In genomic region chr1:224182866-224183590, GRCh38 we compare ENCODE assay signal across 1 cellular context.
TF ChIP-seq lines count a peak whose summit lies in the region.

TSS of gene DEGS1 (plus strand) at chr1:224183240. CDS start at chr1:224183337, 97 bp downstream.

TF ChIP-seq in K562, 482 proteins besides CTCF, POLR2A, EP300 and RAD21 (continued from another document and continues in another):
- TF ChIP-seq RNF219 (CRISPR knock-in tag; IDR thresholded peaks at IDR 0.05) (no peak), CREBBP (IDR thresholded peaks at IDR 0.05; ENCODE audit: low read depth, low read length) (no peak), NELFE (IDR thresholded peaks at IDR 0.05; ENCODE audit: insufficient read depth, insufficient read length) (no peak), ARNT (IDR thresholded peaks at IDR 0.05) (0 out of 4 replicates have a peak, but pooled peaks of 1 of the 2 experiments have one; percentile 6), MEIS2 (IDR thresholded peaks at IDR 0.05; ENCODE audit: partially characterized antibody) (peak; percentile 19), CGGBP1 (CRISPR knock-in tag; IDR thresholded peaks at IDR 0.05) (0 out of 2 replicates have a peak, but pooled peaks have one; percentile 37), HMG20A (CRISPR knock-in tag; conservative IDR thresholded peaks at IDR 0.05) (no peak), KLF16 (IDR thresholded peaks at IDR 0.05) (peak; percentile 24; the same call in 1 of the 2 replicates), ZNF232 (CRISPR knock-in tag; IDR thresholded peaks at IDR 0.05) (no peak), TBL1XR1 (IDR thresholded peaks at IDR 0.05; ENCODE audit: low read length in 2 of 2) (no peak), PHF21A (IDR thresholded peaks at IDR 0.05; ENCODE audit: borderline replicate concordance, low read depth) (no peak), ZKSCAN8 (CRISPR knock-in tag; IDR thresholded peaks at IDR 0.05) (no peak), MEF2D (tag; conservative IDR thresholded peaks at IDR 0.05; ENCODE audit: low read depth) (no peak), IRF1 (CRISPR knock-in tag; IDR thresholded peaks at IDR 0.05; ENCODE audit: borderline replicate concordance) (no peak), SMARCA4 (IDR thresholded peaks at IDR 0.05) (0 out of 2 replicates have a peak, but pooled peaks have one; percentile 30), TRIM28 (IDR thresholded peaks at IDR 0.05) (no peak), ZC3H11A (IDR thresholded peaks at IDR 0.05; ENCODE audit: low read depth, low read length) (no peak), ZNF282 (CRISPR knock-in tag; IDR thresholded peaks at IDR 0.05) (0 out of 2 replicates have a peak, but pooled peaks have one; percentile 54), NCOR1 (IDR thresholded peaks at IDR 0.05) (no peak), ZFPM2 (CRISPR knock-in tag; IDR thresholded peaks at IDR 0.05) (no peak), NCOA1 (IDR thresholded peaks at IDR 0.05; ENCODE audit: low read depth) (no peak), HDGF (IDR thresholded peaks at IDR 0.05) (no peak), OTX1 (CRISPR knock-in tag; IDR thresholded peaks at IDR 0.05) (no peak), ZNF143 (CRISPR knock-in tag; IDR thresholded peaks at IDR 0.05) (no peak; the same call in 1 of the 2 replicates), ZNF695 (CRISPR knock-in tag; IDR thresholded peaks at IDR 0.05) (no peak), MTA2 (IDR thresholded peaks at IDR 0.05; ENCODE audit: low read depth) (no peak), MEF2A (IDR thresholded peaks at IDR 0.05; ENCODE audit: control insufficient read depth, low read depth, low read length) (no peak), SAFB2 (IDR thresholded peaks at IDR 0.05; ENCODE audit: borderline replicate concordance, low read depth, low read length, severe bottlenecking) (no peak), MTF1 (CRISPR knock-in tag; IDR thresholded peaks at IDR 0.05; ENCODE audit: borderline replicate concordance) (no peak), ZFP30 (CRISPR knock-in tag; IDR thresholded peaks at IDR 0.05; ENCODE audit: borderline replicate concordance) (no peak), ZNF561 (CRISPR knock-in tag; conservative IDR thresholded peaks at IDR 0.05) (no peak), CHD2 (IDR thresholded peaks at IDR 0.05; ENCODE audit: low read depth, low read length) (peak; percentile 76), POLR2G (IDR thresholded peaks at IDR 0.05; ENCODE audit: low read depth, low read length) (peak; percentile 98), XRCC5 (IDR thresholded peaks at IDR 0.05; ENCODE audit: low read depth, low read length) (0 out of 2 replicates have a peak, but pooled peaks have one; percentile 63), HDAC2 (IDR thresholded peaks at IDR 0.05) (no peak), HNRNPL (IDR thresholded peaks at IDR 0.05; ENCODE audit: low read depth, low read length) (no peak), STAG1 (CRISPR knock-in tag; IDR thresholded peaks at IDR 0.05; ENCODE audit: borderline replicate concordance) (peak; percentile 42; the same call in 1 of the 2 replicates), GABPB2 (CRISPR knock-in tag; conservative IDR thresholded peaks at IDR 0.05) (no peak), ZSCAN32 (CRISPR knock-in tag; IDR thresholded peaks at IDR 0.05) (no peak), NFE2 (IDR thresholded peaks at IDR 0.05; ENCODE audit: low read depth) (peak; percentile 1; the same call in 1 of the 2 replicates), ZNF347 (CRISPR knock-in tag; IDR thresholded peaks at IDR 0.05; ENCODE audit: low read depth) (no peak), ZNF589 (CRISPR knock-in tag; IDR thresholded peaks at IDR 0.05; ENCODE audit: low read depth) (no peak), SIN3B (IDR thresholded peaks at IDR 0.05; ENCODE audit: low read depth) (peak; percentile 70), FOXJ3 (CRISPR knock-in tag; IDR thresholded peaks at IDR 0.05) (no peak), EGR1 (conservative IDR thresholded peaks at IDR 0.05) (peak; percentile 79), ZNF583 (CRISPR knock-in tag; IDR thresholded peaks at IDR 0.05) (peak; percentile 10; the same call in 1 of the 2 replicates), ZNF23 (CRISPR knock-in tag; IDR thresholded peaks at IDR 0.05) (no peak), ZNF146 (CRISPR knock-in tag; IDR thresholded peaks at IDR 0.05; ENCODE audit: unreplicated experiment) (no peak), MXI1 (IDR thresholded peaks at IDR 0.05; ENCODE audit: low read depth, low read length) (no peak; the same call in 1 of the 2 replicates), MYNN (IDR thresholded peaks at IDR 0.05) (no peak), MYNN (CRISPR knock-in tag; IDR thresholded peaks at IDR 0.05) (no peak), ILF3 (IDR thresholded peaks at IDR 0.05; ENCODE audit: borderline replicate concordance) (0 out of 2 replicates have a peak, but pooled peaks have one; percentile 70), NR2C1 (IDR thresholded peaks at IDR 0.05) (no peak), NR2C1 (tag; IDR thresholded peaks at IDR 0.05) (0 out of 2 replicates have a peak, but pooled peaks have one; percentile 23), CREB3 (tag; conservative IDR thresholded peaks at IDR 0.05; ENCODE audit: low read depth) (no peak), HMBOX1 (IDR thresholded peaks at IDR 0.05) (no peak)
- TF ChIP-seq, protein P1, sequence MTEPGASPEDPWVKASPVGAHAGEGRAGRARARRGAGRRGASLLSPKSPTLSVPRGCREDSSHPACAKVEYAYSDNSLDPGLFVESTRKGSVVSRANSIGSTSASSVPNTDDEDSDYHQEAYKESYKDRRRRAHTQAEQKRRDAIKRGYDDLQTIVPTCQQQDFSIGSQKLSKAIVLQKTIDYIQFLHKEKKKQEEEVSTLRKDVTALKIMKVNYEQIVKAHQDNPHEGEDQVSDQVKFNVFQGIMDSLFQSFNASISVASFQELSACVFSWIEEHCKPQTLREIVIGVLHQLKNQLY (CRISPR knock-in tag; conservative IDR thresholded peaks at IDR 0.05), result no peak
- TF ChIP-seq, protein P2, sequence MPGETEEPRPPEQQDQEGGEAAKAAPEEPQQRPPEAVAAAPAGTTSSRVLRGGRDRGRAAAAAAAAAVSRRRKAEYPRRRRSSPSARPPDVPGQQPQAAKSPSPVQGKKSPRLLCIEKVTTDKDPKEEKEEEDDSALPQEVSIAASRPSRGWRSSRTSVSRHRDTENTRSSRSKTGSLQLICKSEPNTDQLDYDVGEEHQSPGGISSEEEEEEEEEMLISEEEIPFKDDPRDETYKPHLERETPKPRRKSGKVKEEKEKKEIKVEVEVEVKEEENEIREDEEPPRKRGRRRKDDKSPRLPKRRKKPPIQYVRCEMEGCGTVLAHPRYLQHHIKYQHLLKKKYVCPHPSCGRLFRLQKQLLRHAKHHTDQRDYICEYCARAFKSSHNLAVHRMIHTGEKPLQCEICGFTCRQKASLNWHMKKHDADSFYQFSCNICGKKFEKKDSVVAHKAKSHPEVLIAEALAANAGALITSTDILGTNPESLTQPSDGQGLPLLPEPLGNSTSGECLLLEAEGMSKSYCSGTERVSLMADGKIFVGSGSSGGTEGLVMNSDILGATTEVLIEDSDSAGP (CRISPR knock-in tag; IDR thresholded peaks at IDR 0.05), result no peak
- TF ChIP-seq, protein P3, sequence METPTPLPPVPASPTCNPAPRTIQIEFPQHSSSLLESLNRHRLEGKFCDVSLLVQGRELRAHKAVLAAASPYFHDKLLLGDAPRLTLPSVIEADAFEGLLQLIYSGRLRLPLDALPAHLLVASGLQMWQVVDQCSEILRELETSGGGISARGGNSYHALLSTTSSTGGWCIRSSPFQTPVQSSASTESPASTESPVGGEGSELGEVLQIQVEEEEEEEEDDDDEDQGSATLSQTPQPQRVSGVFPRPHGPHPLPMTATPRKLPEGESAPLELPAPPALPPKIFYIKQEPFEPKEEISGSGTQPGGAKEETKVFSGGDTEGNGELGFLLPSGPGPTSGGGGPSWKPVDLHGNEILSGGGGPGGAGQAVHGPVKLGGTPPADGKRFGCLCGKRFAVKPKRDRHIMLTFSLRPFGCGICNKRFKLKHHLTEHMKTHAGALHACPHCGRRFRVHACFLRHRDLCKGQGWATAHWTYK (CRISPR knock-in tag; IDR thresholded peaks at IDR 0.05), result peak; percentile 81
- TF ChIP-seq, protein P4, sequence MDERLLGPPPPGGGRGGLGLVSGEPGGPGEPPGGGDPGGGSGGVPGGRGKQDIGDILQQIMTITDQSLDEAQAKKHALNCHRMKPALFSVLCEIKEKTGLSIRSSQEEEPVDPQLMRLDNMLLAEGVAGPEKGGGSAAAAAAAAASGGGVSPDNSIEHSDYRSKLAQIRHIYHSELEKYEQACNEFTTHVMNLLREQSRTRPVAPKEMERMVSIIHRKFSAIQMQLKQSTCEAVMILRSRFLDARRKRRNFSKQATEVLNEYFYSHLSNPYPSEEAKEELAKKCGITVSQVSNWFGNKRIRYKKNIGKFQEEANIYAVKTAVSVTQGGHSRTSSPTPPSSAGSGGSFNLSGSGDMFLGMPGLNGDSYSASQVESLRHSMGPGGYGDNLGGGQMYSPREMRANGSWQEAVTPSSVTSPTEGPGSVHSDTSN (CRISPR knock-in tag; IDR thresholded peaks at IDR 0.05; ENCODE audit: low read depth), result no peak
- TF ChIP-seq, protein P4 (tag; conservative IDR thresholded peaks at IDR 0.05; ENCODE audit: low read depth), result no peak
- TF ChIP-seq, protein P5, sequence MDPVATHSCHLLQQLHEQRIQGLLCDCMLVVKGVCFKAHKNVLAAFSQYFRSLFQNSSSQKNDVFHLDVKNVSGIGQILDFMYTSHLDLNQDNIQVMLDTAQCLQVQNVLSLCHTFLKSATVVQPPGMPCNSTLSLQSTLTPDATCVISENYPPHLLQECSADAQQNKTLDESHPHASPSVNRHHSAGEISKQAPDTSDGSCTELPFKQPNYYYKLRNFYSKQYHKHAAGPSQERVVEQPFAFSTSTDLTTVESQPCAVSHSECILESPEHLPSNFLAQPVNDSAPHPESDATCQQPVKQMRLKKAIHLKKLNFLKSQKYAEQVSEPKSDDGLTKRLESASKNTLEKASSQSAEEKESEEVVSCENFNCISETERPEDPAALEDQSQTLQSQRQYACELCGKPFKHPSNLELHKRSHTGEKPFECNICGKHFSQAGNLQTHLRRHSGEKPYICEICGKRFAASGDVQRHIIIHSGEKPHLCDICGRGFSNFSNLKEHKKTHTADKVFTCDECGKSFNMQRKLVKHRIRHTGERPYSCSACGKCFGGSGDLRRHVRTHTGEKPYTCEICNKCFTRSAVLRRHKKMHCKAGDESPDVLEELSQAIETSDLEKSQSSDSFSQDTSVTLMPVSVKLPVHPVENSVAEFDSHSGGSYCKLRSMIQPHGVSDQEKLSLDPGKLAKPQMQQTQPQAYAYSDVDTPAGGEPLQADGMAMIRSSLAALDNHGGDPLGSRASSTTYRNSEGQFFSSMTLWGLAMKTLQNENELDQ (CRISPR knock-in tag; IDR thresholded peaks at IDR 0.05; ENCODE audit: borderline replicate concordance), result no peak
